In the genomic region with DNA sequence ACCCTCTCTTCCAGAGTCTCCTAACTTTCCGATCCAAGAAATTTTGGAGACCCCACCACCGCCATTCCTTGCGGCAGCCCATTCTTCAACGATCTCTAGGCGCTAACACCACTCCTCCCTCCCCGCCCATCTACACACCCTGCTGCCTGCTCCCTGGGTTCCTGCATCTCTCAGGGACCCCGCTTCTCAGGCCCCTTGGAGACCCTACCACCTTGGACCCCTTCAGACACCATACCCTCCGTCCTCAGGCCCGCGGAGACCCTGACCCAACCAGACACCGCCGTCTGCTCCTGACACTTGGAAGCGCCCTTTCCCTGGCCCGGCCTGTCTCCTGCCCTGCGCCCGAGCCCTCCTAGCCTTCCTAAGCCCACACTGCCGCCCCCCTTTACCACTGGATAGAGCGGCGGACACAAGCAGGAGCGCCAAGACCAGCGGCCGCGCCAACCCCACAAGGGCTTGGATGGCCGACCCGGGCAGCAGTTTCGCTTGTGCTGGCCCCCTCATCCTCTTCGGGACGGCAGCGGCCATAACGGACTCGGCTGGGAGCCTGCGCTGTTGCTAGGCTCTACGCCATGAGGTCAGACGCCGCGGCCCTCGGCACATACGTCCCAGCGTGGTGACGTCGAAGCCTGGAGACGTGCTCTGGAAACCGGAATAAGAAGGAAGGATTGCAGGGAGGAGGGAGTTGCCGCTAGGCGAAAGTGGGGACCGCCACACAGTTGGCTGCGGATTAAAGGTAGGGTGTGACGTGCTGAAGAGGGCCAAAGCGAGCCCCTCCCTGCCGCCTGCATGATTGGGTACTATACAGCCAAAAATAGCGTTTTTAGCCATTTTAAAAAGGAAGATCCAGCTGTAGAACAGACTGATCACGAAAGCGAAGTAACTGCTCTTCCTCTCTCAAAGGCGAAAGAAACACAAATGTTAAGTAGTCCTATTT, we compare ENCODE assay signal across 1 cellular context.
TF ChIP-seq lines count a peak whose summit lies in the region.

A gene (minus strand): TSS at position 569 of the 937 bp plus-strand sequence. CDS start 41 bp downstream, at position 528.

TF ChIP-seq in WTC11, 78 proteins besides CTCF, POLR2A, EP300 and RAD21 (continued from another document and continues in another):
- TF ChIP-seq, protein P1, sequence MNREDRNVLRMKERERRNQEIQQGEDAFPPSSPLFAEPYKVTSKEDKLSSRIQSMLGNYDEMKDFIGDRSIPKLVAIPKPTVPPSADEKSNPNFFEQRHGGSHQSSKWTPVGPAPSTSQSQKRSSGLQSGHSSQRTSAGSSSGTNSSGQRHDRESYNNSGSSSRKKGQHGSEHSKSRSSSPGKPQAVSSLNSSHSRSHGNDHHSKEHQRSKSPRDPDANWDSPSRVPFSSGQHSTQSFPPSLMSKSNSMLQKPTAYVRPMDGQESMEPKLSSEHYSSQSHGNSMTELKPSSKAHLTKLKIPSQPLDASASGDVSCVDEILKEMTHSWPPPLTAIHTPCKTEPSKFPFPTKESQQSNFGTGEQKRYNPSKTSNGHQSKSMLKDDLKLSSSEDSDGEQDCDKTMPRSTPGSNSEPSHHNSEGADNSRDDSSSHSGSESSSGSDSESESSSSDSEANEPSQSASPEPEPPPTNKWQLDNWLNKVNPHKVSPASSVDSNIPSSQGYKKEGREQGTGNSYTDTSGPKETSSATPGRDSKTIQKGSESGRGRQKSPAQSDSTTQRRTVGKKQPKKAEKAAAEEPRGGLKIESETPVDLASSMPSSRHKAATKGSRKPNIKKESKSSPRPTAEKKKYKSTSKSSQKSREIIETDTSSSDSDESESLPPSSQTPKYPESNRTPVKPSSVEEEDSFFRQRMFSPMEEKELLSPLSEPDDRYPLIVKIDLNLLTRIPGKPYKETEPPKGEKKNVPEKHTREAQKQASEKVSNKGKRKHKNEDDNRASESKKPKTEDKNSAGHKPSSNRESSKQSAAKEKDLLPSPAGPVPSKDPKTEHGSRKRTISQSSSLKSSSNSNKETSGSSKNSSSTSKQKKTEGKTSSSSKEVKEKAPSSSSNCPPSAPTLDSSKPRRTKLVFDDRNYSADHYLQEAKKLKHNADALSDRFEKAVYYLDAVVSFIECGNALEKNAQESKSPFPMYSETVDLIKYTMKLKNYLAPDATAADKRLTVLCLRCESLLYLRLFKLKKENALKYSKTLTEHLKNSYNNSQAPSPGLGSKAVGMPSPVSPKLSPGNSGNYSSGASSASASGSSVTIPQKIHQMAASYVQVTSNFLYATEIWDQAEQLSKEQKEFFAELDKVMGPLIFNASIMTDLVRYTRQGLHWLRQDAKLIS (CRISPR knock-in tag; IDR thresholded peaks at IDR 0.05; ENCODE audit: borderline replicate concordance), result peak; percentile 72
- TF ChIP-seq, protein P2, sequence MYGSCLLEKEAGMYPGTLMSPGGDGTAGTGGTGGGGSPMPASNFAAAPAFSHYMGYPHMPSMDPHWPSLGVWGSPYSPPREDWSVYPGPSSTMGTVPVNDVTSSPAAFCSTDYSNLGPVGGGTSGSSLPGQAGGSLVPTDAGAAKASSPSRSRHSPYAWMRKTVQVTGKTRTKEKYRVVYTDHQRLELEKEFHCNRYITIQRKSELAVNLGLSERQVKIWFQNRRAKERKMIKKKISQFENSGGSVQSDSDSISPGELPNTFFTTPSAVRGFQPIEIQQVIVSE (CRISPR knock-in tag; IDR thresholded peaks at IDR 0.05; ENCODE audit: borderline replicate concordance), result no peak
- TF ChIP-seq NR3C1 (CRISPR knock-in tag; conservative IDR thresholded peaks at IDR 0.05; ENCODE audit: low read depth), result no peak
- TF ChIP-seq, protein P3, sequence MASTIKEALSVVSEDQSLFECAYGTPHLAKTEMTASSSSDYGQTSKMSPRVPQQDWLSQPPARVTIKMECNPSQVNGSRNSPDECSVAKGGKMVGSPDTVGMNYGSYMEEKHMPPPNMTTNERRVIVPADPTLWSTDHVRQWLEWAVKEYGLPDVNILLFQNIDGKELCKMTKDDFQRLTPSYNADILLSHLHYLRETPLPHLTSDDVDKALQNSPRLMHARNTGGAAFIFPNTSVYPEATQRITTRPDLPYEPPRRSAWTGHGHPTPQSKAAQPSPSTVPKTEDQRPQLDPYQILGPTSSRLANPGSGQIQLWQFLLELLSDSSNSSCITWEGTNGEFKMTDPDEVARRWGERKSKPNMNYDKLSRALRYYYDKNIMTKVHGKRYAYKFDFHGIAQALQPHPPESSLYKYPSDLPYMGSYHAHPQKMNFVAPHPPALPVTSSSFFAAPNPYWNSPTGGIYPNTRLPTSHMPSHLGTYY (CRISPR knock-in tag; IDR thresholded peaks at IDR 0.05), result no peak
- TF ChIP-seq ZNF219 (CRISPR knock-in tag; IDR thresholded peaks at IDR 0.05; ENCODE audit: borderline replicate concordance), result no peak
- TF ChIP-seq GABPB1 (CRISPR knock-in tag; IDR thresholded peaks at IDR 0.05), result peak; percentile 76
- TF ChIP-seq ZNF317 (CRISPR knock-in tag; IDR thresholded peaks at IDR 0.05; ENCODE audit: borderline replicate concordance, low read depth), result no peak
- no peak for TF ChIP-seq HMGA2 (CRISPR knock-in tag; IDR thresholded peaks at IDR 0.05)
- TF ChIP-seq TEAD1 (CRISPR knock-in tag; IDR thresholded peaks at IDR 0.05), result peak; percentile 82; the same call in 1 of the 2 replicates
- TF ChIP-seq, protein P4, sequence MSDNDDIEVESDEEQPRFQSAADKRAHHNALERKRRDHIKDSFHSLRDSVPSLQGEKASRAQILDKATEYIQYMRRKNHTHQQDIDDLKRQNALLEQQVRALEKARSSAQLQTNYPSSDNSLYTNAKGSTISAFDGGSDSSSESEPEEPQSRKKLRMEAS (CRISPR knock-in tag; IDR thresholded peaks at IDR 0.05), result peak; percentile 92
- TF ChIP-seq, protein P5, sequence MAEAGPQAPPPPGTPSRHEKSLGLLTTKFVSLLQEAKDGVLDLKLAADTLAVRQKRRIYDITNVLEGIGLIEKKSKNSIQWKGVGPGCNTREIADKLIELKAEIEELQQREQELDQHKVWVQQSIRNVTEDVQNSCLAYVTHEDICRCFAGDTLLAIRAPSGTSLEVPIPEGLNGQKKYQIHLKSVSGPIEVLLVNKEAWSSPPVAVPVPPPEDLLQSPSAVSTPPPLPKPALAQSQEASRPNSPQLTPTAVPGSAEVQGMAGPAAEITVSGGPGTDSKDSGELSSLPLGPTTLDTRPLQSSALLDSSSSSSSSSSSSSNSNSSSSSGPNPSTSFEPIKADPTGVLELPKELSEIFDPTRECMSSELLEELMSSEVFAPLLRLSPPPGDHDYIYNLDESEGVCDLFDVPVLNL (CRISPR knock-in tag; IDR thresholded peaks at IDR 0.05; ENCODE audit: borderline replicate concordance, low read depth), result no peak
- TF ChIP-seq, protein P6, sequence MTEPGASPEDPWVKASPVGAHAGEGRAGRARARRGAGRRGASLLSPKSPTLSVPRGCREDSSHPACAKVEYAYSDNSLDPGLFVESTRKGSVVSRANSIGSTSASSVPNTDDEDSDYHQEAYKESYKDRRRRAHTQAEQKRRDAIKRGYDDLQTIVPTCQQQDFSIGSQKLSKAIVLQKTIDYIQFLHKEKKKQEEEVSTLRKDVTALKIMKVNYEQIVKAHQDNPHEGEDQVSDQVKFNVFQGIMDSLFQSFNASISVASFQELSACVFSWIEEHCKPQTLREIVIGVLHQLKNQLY (CRISPR knock-in tag; IDR thresholded peaks at IDR 0.05), result no peak
- TF ChIP-seq ESRRA (CRISPR knock-in tag; IDR thresholded peaks at IDR 0.05; ENCODE audit: borderline replicate concordance), result no peak
- TF ChIP-seq ZNF138 (CRISPR knock-in tag; conservative IDR thresholded peaks at IDR 0.05), result no peak
- no peak for TF ChIP-seq ZNF396 (CRISPR knock-in tag; IDR thresholded peaks at IDR 0.05; ENCODE audit: borderline replicate concordance)
- TF ChIP-seq GTF2I (CRISPR knock-in tag; conservative IDR thresholded peaks at IDR 0.05), result no peak
- TF ChIP-seq, protein P7, sequence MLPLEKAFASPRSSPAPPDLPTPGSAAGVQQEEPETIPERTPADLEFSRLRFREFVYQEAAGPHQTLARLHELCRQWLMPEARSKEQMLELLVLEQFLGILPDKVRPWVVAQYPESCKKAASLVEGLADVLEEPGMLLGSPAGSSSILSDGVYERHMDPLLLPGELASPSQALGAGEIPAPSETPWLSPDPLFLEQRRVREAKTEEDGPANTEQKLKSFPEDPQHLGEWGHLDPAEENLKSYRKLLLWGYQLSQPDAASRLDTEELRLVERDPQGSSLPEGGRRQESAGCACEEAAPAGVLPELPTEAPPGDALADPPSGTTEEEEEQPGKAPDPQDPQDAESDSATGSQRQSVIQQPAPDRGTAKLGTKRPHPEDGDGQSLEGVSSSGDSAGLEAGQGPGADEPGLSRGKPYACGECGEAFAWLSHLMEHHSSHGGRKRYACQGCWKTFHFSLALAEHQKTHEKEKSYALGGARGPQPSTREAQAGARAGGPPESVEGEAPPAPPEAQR (CRISPR knock-in tag; IDR thresholded peaks at IDR 0.05), result no peak
- TF ChIP-seq, protein P8, sequence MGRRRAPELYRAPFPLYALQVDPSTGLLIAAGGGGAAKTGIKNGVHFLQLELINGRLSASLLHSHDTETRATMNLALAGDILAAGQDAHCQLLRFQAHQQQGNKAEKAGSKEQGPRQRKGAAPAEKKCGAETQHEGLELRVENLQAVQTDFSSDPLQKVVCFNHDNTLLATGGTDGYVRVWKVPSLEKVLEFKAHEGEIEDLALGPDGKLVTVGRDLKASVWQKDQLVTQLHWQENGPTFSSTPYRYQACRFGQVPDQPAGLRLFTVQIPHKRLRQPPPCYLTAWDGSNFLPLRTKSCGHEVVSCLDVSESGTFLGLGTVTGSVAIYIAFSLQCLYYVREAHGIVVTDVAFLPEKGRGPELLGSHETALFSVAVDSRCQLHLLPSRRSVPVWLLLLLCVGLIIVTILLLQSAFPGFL (CRISPR knock-in tag; IDR thresholded peaks at IDR 0.05; ENCODE audit: borderline replicate concordance), result no peak
- 0 out of 2 replicates have a peak, but pooled peaks have one; percentile 29 for TF ChIP-seq IRF2 (CRISPR knock-in tag; IDR thresholded peaks at IDR 0.05; ENCODE audit: borderline replicate concordance, low read depth)
- TF ChIP-seq, protein P9, sequence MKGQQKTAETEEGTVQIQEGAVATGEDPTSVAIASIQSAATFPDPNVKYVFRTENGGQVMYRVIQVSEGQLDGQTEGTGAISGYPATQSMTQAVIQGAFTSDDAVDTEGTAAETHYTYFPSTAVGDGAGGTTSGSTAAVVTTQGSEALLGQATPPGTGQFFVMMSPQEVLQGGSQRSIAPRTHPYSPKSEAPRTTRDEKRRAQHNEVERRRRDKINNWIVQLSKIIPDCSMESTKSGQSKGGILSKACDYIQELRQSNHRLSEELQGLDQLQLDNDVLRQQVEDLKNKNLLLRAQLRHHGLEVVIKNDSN (CRISPR knock-in tag; IDR thresholded peaks at IDR 0.05), result peak; percentile 62; the same call in 1 of the 2 replicates
- no peak for TF ChIP-seq JUN (CRISPR knock-in tag; IDR thresholded peaks at IDR 0.05)
- no peak for TF ChIP-seq OVOL2 (CRISPR knock-in tag; IDR thresholded peaks at IDR 0.05; ENCODE audit: borderline replicate concordance)
- peak; percentile 66; the same call in 1 of the 2 replicates for TF ChIP-seq ETV6 (CRISPR knock-in tag; IDR thresholded peaks at IDR 0.05)
- no peak for TF ChIP-seq PRRX2 (CRISPR knock-in tag; IDR thresholded peaks at IDR 0.05)
- no peak for TF ChIP-seq NFE2L1 (CRISPR knock-in tag; IDR thresholded peaks at IDR 0.05)
- TF ChIP-seq, protein P10, sequence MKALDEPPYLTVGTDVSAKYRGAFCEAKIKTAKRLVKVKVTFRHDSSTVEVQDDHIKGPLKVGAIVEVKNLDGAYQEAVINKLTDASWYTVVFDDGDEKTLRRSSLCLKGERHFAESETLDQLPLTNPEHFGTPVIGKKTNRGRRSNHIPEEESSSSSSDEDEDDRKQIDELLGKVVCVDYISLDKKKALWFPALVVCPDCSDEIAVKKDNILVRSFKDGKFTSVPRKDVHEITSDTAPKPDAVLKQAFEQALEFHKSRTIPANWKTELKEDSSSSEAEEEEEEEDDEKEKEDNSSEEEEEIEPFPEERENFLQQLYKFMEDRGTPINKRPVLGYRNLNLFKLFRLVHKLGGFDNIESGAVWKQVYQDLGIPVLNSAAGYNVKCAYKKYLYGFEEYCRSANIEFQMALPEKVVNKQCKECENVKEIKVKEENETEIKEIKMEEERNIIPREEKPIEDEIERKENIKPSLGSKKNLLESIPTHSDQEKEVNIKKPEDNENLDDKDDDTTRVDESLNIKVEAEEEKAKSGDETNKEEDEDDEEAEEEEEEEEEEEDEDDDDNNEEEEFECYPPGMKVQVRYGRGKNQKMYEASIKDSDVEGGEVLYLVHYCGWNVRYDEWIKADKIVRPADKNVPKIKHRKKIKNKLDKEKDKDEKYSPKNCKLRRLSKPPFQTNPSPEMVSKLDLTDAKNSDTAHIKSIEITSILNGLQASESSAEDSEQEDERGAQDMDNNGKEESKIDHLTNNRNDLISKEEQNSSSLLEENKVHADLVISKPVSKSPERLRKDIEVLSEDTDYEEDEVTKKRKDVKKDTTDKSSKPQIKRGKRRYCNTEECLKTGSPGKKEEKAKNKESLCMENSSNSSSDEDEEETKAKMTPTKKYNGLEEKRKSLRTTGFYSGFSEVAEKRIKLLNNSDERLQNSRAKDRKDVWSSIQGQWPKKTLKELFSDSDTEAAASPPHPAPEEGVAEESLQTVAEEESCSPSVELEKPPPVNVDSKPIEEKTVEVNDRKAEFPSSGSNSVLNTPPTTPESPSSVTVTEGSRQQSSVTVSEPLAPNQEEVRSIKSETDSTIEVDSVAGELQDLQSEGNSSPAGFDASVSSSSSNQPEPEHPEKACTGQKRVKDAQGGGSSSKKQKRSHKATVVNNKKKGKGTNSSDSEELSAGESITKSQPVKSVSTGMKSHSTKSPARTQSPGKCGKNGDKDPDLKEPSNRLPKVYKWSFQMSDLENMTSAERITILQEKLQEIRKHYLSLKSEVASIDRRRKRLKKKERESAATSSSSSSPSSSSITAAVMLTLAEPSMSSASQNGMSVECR (CRISPR knock-in tag; IDR thresholded peaks at IDR 0.05; ENCODE audit: borderline replicate concordance), result peak; percentile 74; the same call in 1 of the 2 replicates
- TF ChIP-seq, protein P11, sequence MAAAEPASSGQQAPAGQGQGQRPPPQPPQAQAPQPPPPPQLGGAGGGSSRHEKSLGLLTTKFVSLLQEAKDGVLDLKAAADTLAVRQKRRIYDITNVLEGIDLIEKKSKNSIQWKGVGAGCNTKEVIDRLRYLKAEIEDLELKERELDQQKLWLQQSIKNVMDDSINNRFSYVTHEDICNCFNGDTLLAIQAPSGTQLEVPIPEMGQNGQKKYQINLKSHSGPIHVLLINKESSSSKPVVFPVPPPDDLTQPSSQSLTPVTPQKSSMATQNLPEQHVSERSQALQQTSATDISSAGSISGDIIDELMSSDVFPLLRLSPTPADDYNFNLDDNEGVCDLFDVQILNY (CRISPR knock-in tag; IDR thresholded peaks at IDR 0.05), result no peak
- TF ChIP-seq NFATC4 (CRISPR knock-in tag; IDR thresholded peaks at IDR 0.05), result no peak
- TF ChIP-seq, protein P12, sequence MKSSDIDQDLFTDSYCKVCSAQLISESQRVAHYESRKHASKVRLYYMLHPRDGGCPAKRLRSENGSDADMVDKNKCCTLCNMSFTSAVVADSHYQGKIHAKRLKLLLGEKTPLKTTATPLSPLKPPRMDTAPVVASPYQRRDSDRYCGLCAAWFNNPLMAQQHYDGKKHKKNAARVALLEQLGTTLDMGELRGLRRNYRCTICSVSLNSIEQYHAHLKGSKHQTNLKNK (CRISPR knock-in tag; IDR thresholded peaks at IDR 0.05), result no peak
- TF ChIP-seq MYBL2 (CRISPR knock-in tag; IDR thresholded peaks at IDR 0.05), result peak; percentile 62; the same call in 1 of the 2 replicates
